16 cellular contexts compared by ENCODE assay signal in genomic region chr13:32781906-32782305, GRCh38.
DNase-seq lines count a peak whose midpoint lies in the region; ATAC-seq and TF ChIP-seq lines count a peak whose summit lies in the region.
"Had no signal": no experiment of that assay in that cellular context is flagged by ENCODE, and none has a peak within 500 bp of the region (broad histone marks: within the 10 kb centered on the region; RNA-seq: fewer than 3 reads in every experiment).

No MANE protein-coding gene starts in this region.

- peaks cover 26% of the 10 kb centered on the region for H3K36me3 Mint-ChIP-seq in activated naive CD8-positive, alpha-beta T cell
- peaks cover 39% of the 10 kb centered on the region for H3K36me3 Mint-ChIP-seq in activated naive CD8-positive, alpha-beta T cell treated with anti-CD3 and anti-CD28 coated beads for 36 hours
- H3K36me3 Mint-ChIP-seq in T-helper 17 cell (ENCODE audit: low read depth) (peaks cover 5% of the 10 kb centered on the region), Caco-2 (ENCODE audit: insufficient read depth, unreplicated experiment) (peaks cover 22% of the 10 kb centered on the region)
- peaks cover 7 to 34% (median 27%) of the 10 kb centered on the region in 5 donors for H3K36me3 Mint-ChIP-seq in naive thymus-derived CD4-positive, alpha-beta T cell

- peaks cover 37% of the 10 kb centered on the region for H3K4me1 Mint-ChIP-seq in activated naive CD8-positive, alpha-beta T cell (ENCODE audit: low read depth)
- peaks cover 24% of the 10 kb centered on the region for H3K4me1 Mint-ChIP-seq in activated naive CD8-positive, alpha-beta T cell treated with anti-CD3 and anti-CD28 coated beads for 36 hours
- H3K4me1 Mint-ChIP-seq in T-helper 17 cell (peaks cover 18% of the 10 kb centered on the region), Caco-2 (ENCODE audit: low read depth, unreplicated experiment) (no peaks in the 10 kb centered on the region)
- H3K4me1 Mint-ChIP-seq in naive thymus-derived CD4-positive, alpha-beta T cell: peaks cover 19 to 39% (median 28%) of the 10 kb centered on the region in 7 donors
- H3K4me1 Mint-ChIP-seq: CD14-positive monocyte, GM23338 had no signal

- POLR2A ChIA-PET in naive thymus-derived CD4-positive, alpha-beta T cell (lab: Charles Lee): interaction anchor here (0.6 to 2.1 kb wide), 2 partner anchors 11 to 745 kb away, joined by 3 to 5 read pairs; no protein-coding TSS in a partner anchor
- POLR2A ChIA-PET in Caco-2 (lab: Charles Lee): no interaction called here

- intact Hi-C loops in naive thymus-derived CD4-positive, alpha-beta T cell (cut with micrococcal nuclease): loop anchor here (5.0 kb wide), 2 partner anchors 105 to 235 kb away; partner anchors contain the start of gene KL (in 1 of the 2)
- intact Hi-C loops in Caco-2 (cut with micrococcal nuclease; ENCODE audit: unreplicated experiment): no loop called here

- no peaks in the 10 kb centered on the region for H3K4me1 ChIP-seq in naive thymus-derived CD4-positive, alpha-beta T cell (ENCODE audit: control insufficient read depth in 2 of 2, insufficient read depth in 2 of 2, low read length in 2 of 2)
- no peaks in the 10 kb centered on the region for H3K4me1 ChIP-seq in Caco-2
- H3K4me1 ChIP-seq: BLaER1 had no signal

- no peaks in the 10 kb centered on the region for H3K9me3 ChIP-seq in T-helper 17 cell (ENCODE audit: control insufficient read depth, low read length, poor library complexity, severe bottlenecking)
- no peaks in the 10 kb centered on the region for H3K9me3 ChIP-seq in naive thymus-derived CD4-positive, alpha-beta T cell (ENCODE audit: control insufficient read depth in 2 of 3, low read length in 3 of 3)
- no peaks in the 10 kb centered on the region for H3K9me3 ChIP-seq in Caco-2
- H3K9me3 ChIP-seq: BLaER1 had no signal

- CTCF ChIA-PET in naive thymus-derived CD4-positive, alpha-beta T cell (lab: Charles Lee): no interaction called here
- CTCF ChIA-PET in Caco-2 (lab: Charles Lee): no interaction called here

- H3K27me3 Mint-ChIP-seq in activated naive CD8-positive, alpha-beta T cell: no peaks in the 10 kb centered on the region
- H3K27me3 Mint-ChIP-seq in activated naive CD8-positive, alpha-beta T cell treated with anti-CD3 and anti-CD28 coated beads for 36 hours: no peaks in the 10 kb centered on the region
- H3K27me3 Mint-ChIP-seq in T-helper 17 cell (no peaks in the 10 kb centered on the region), Caco-2 (ENCODE audit: insufficient read depth, unreplicated experiment) (no peaks in the 10 kb centered on the region)
- no peaks in the 10 kb centered on the region for H3K27me3 Mint-ChIP-seq in naive thymus-derived CD4-positive, alpha-beta T cell
- H3K27me3 Mint-ChIP-seq: CD4-positive, alpha-beta memory T cell had no signal

- no peak overlapping the region for H3K27ac ChIP-seq in naive thymus-derived CD4-positive, alpha-beta T cell (ENCODE audit: low read depth, low read length)
- H3K27ac ChIP-seq: 22Rv1, BLaER1 had no signal

- H3K36me3 ChIP-seq in naive thymus-derived CD4-positive, alpha-beta T cell (ENCODE audit: control insufficient read depth in 2 of 3, insufficient read depth in 3 of 3, low read length in 3 of 3): peaks cover 0 to 4% (median 0%) of the 10 kb centered on the region in 3 experiments
- no peaks in the 10 kb centered on the region; the same call in 1 of the 2 replicates for H3K36me3 ChIP-seq in Caco-2 (ENCODE audit: control insufficient read depth, insufficient read depth, low read length)

- ATAC-seq in T-helper 17 cell (no peak), GM21717 (IDR thresholded peaks at IDR 0.05; ENCODE audit: unreplicated experiment) (no peak)
- ATAC-seq in naive thymus-derived CD4-positive, alpha-beta T cell: no peak
- ATAC-seq: GM23338 had no signal

- H3K27me3 ChIP-seq in naive thymus-derived CD4-positive, alpha-beta T cell (ENCODE audit: control insufficient read depth in 2 of 2, insufficient read depth in 2 of 2, low read length in 2 of 2): no peaks in the 10 kb centered on the region
- H3K27me3 ChIP-seq in Caco-2 (replicated peaks; ENCODE audit: control insufficient read depth, insufficient read depth, low read length): no peaks in the 10 kb centered on the region
- H3K27me3 ChIP-seq: BLaER1 had no signal

- H3K4me3 ChIP-seq in naive thymus-derived CD4-positive, alpha-beta T cell (ENCODE audit: low read length): no peak overlapping the region
- H3K4me3 ChIP-seq in Caco-2 (ENCODE audit: low read depth, low read length): no peak overlapping the region
- H3K4me3 ChIP-seq: BLaER1, GM23338 had no signal

- H3K4me3 Mint-ChIP-seq in activated naive CD8-positive, alpha-beta T cell: no peak overlapping the region
- H3K4me3 Mint-ChIP-seq in activated naive CD8-positive, alpha-beta T cell treated with anti-CD3 and anti-CD28 coated beads for 36 hours: no peak overlapping the region
- H3K4me3 Mint-ChIP-seq in T-helper 17 cell: no peak overlapping the region
- no peak overlapping the region for H3K4me3 Mint-ChIP-seq in naive thymus-derived CD4-positive, alpha-beta T cell
- H3K4me3 Mint-ChIP-seq in Caco-2 (ENCODE audit: unreplicated experiment): no peak overlapping the region
- H3K4me3 Mint-ChIP-seq: CD14-positive monocyte, GM23338 had no signal

- H3K27ac Mint-ChIP-seq in activated naive CD8-positive, alpha-beta T cell: peak overlapping the region; percentile 18
- H3K27ac Mint-ChIP-seq in activated naive CD8-positive, alpha-beta T cell treated with anti-CD3 and anti-CD28 coated beads for 36 hours: no peak overlapping the region
- peak overlapping the region; percentile 57 for H3K27ac Mint-ChIP-seq in T-helper 17 cell
- H3K27ac Mint-ChIP-seq in naive thymus-derived CD4-positive, alpha-beta T cell: peak overlapping the region in 6 of 9 donors; percentile 3 to 93 (median 36)
- no peak overlapping the region for H3K27ac Mint-ChIP-seq in Caco-2 (ENCODE audit: unreplicated experiment)
- H3K27ac Mint-ChIP-seq: CD14-positive monocyte, GM23338 had no signal

- peaks cover 7% of the 10 kb centered on the region for H3K9me3 Mint-ChIP-seq in activated naive CD8-positive, alpha-beta T cell (ENCODE audit: low read depth)
- H3K9me3 Mint-ChIP-seq in activated naive CD8-positive, alpha-beta T cell treated with anti-CD3 and anti-CD28 coated beads for 36 hours: peaks cover 13% of the 10 kb centered on the region
- H3K9me3 Mint-ChIP-seq in naive thymus-derived CD4-positive, alpha-beta T cell: peaks cover 0 to 13% (median 4%) of the 10 kb centered on the region in 11 donors
- H3K9me3 Mint-ChIP-seq in Caco-2 (ENCODE audit: unreplicated experiment): peaks cover 17% of the 10 kb centered on the region
- H3K9me3 Mint-ChIP-seq: CD14-positive monocyte, GM23338 had no signal

- no peak for TF ChIP-seq CTCF in Caco-2 (IDR thresholded peaks at IDR 0.05; ENCODE audit: insufficient read depth in 1 of 2, low read depth in 1 of 2, low read length in 1 of 2, severe bottlenecking in 1 of 2, unreplicated experiment in 1 of 2)

- no TSS peak for BruUV-seq in Caco-2 (replicated peaks; lab: Mats Ljungman, UMichigan)

- no peak for DNase-seq in activated naive CD8-positive, alpha-beta T cell treated with anti-CD3 and anti-CD28 coated beads for 36 hours
- DNase-seq in T-helper 17 cell (no peak), Caco-2 (no peak)
- no peak for DNase-seq in naive thymus-derived CD4-positive, alpha-beta T cell
- DNase-seq in effector CD4-positive, alpha-beta T cell: no peak
- DNase-seq: Calu3; CD4-positive, alpha-beta memory T cell; DMS79 treated with DMSO at 0.1 percent for 48 hours; EL; HCEC 1CT had no signal

Comparison
In these comparisons a context has a peak if more than half of its experiments do, and no peak if none do; other contexts are left out.
1. H3K27ac Mint-ChIP-seq: peak in activated naive CD8-positive, alpha-beta T cell (single experiment), T-helper 17 cell (single experiment) and naive thymus-derived CD4-positive, alpha-beta T cell (6 of 9); none in activated naive CD8-positive, alpha-beta T cell treated with anti-CD3 and anti-CD28 coated beads for 36 hours (single experiment) and Caco-2 (single experiment).